Comparison of ENCODE assay signal across 23 cellular contexts in genomic region chr7:122311719-122312118, GRCh38. TPM values are rescaled to one million over a fixed set of nuclear protein-coding genes. Genes with fewer than 3 reads are reported as not detected.
A peak's percentile ranks its signal among the peaks of the same experiment; 100 is the strongest.
DNase-seq lines count a peak whose midpoint lies in the region; ATAC-seq and TF ChIP-seq lines count a peak whose summit lies in the region.
"Had no signal": no experiment of that assay in that cellular context is flagged by ENCODE, and none has a peak within 500 bp of the region (broad histone marks: within the 10 kb centered on the region; RNA-seq: fewer than 3 reads in every experiment).

No MANE protein-coding gene starts in this region.

- whole genome bisulfite sequencing in stomach, 5 donors, result 5 to 9% (median 7%) methylated on average over 31 of the region's 31 CpGs

- no peak for TF ChIP-seq POLR2A in stomach (IDR thresholded peaks at IDR 0.05)
- no peak for TF ChIP-seq POLR2A in Peyer's patch (IDR thresholded peaks at IDR 0.05)

- TF ChIP-seq EP300 in stomach (IDR thresholded peaks at IDR 0.05), result no peak

- H3K9ac ChIP-seq in iPS-20b (ENCODE audit: low read depth, low read length), result no peak overlapping the region; the same call in 1 of the 2 replicates
- H3K9ac ChIP-seq: BLaER1 had no signal

- no peak overlapping the region for H3K27ac ChIP-seq in left ventricle myocardium inferior (replicated peaks)
- H3K27ac ChIP-seq in iPS-20b (ENCODE audit: low read length), result no peak overlapping the region
- no peak overlapping the region for H3K27ac ChIP-seq in stomach
- no peak overlapping the region for H3K27ac ChIP-seq in Peyer's patch
- H3K27ac ChIP-seq: BLaER1, epithelial cell of prostate, gastroesophageal sphincter, neutrophil had no signal

- intact Hi-C loops in left ventricle myocardium inferior (cut with micrococcal nuclease), result no loop called here
- intact Hi-C loops in left cardiac atrium (cut with DNase I), result no loop called here
- intact Hi-C loops in stomach (cut with DNase I; ENCODE audit: low total_unique reads), result no loop called here

- ATAC-seq in left cardiac atrium (no peak), GM21576 (IDR thresholded peaks at IDR 0.05; ENCODE audit: unreplicated experiment) (no peak), HG02884 (IDR thresholded peaks at IDR 0.05; ENCODE audit: unreplicated experiment) (no peak)
- ATAC-seq: gastroesophageal sphincter, sciatic nerve had no signal

- H3K36me3 ChIP-seq in left ventricle myocardium inferior (no peaks in the 10 kb centered on the region), iPS-20b (ENCODE audit: insufficient read depth, low read depth, low read length) (no peaks in the 10 kb centered on the region), stomach (no peaks in the 10 kb centered on the region), Peyer's patch (no peaks in the 10 kb centered on the region)
- H3K36me3 ChIP-seq: BLaER1, gastroesophageal sphincter, neutrophil had no signal

- H3K27me3 ChIP-seq in left ventricle myocardium inferior (ENCODE audit: low read depth) (peaks cover 100% of the 10 kb centered on the region), iPS-20b (ENCODE audit: insufficient read depth, low read length) (peaks cover 100% of the 10 kb centered on the region), stomach (peaks cover 36 to 100% (median 97%) of the 10 kb centered on the region in 3 donors), Peyer's patch (peaks cover 0 to 66% of the 10 kb centered on the region in 2 donors)
- H3K27me3 ChIP-seq: BLaER1 had no signal

- peak overlapping the region; percentile 39 for H3K4me3 ChIP-seq in left ventricle myocardium inferior
- peak overlapping the region; percentile 67 for H3K4me3 ChIP-seq in iPS-20b (ENCODE audit: low read length)
- peak overlapping the region in 3 of 4 donors; percentile 7 to 39 (median 20) for H3K4me3 ChIP-seq in stomach
- H3K4me3 ChIP-seq in Peyer's patch, result no peak overlapping the region
- H3K4me3 ChIP-seq: BLaER1 had no signal

- H3K9me3 ChIP-seq in left ventricle myocardium inferior (replicated peaks), result no peaks in the 10 kb centered on the region
- H3K9me3 ChIP-seq in iPS-20b (ENCODE audit: insufficient read depth, low read depth, low read length), result no peaks in the 10 kb centered on the region
- H3K9me3 ChIP-seq in stomach, result peaks cover 0 to 7% (median 0%) of the 10 kb centered on the region in 4 donors
- no peaks in the 10 kb centered on the region for H3K9me3 ChIP-seq in Peyer's patch
- H3K9me3 ChIP-seq: neutrophil had no signal

- no peak for TF ChIP-seq CTCF in left ventricle myocardium inferior (IDR thresholded peaks at IDR 0.05; ENCODE audit: borderline replicate concordance)
- TF ChIP-seq CTCF in stomach (IDR thresholded peaks at IDR 0.05), result no peak
- no peak for TF ChIP-seq CTCF in Peyer's patch (IDR thresholded peaks at IDR 0.05)

- H3K4me1 ChIP-seq in left ventricle myocardium inferior (peaks cover 43% of the 10 kb centered on the region), iPS-20b (ENCODE audit: insufficient read depth, low read length) (peaks cover 37% of the 10 kb centered on the region), stomach (peaks cover 14 to 50% (median 34%) of the 10 kb centered on the region in 4 donors), Peyer's patch (peaks cover 0 to 18% (median 0%) of the 10 kb centered on the region in 4 donors)
- H3K4me1 ChIP-seq: BLaER1 had no signal

- DNase-seq in left ventricle myocardium inferior, result no peak
- no peak for DNase-seq in left cardiac atrium
- peak; percentile 34 for DNase-seq in dermis blood vessel endothelial cell
- DNase-seq in stomach, result no peak
- no peak for DNase-seq in Peyer's patch
- DNase-seq: activated CD4-positive, alpha-beta T cell treated with anti-CD3 and anti-CD28 coated beads, Interleukin-2, amount 10 ng/mL, durations not matched to agents 7 days and 5 days; activated naive CD4-positive, alpha-beta T cell; anterior cingulate cortex; IMR-90; MV-4-11; NCI-H187 treated with DMSO at 0.1 percent for 48 hours; NCI-H446 treated with DMSO at 0.1 percent for 48 hours; NK-92 treated with Interleukin-12 subunit alpha and Interleukin-12 subunit beta, amount 100 ng/mL, for 24 hours; RPMI8226; stimulated activated naive CD4-positive, alpha-beta T cell treated with Interleukin-2 at 50 U/mL for 16 hours had no signal

RNA-seq across cellular contexts. Expression of gene FEZF1, which starts 7.2 kb away (rescaled TPM):
- total RNA-seq in left ventricle myocardium inferior (not detected), left cardiac atrium (not detected), dermis blood vessel endothelial cell (not detected in 2 replicates), stomach (not detected), Peyer's patch (not detected)
- not detected for polyA plus RNA-seq in stomach
- total RNA-seq: activated CD4-positive, alpha-beta T cell treated with anti-CD3 and anti-CD28 coated beads, Interleukin-2, amount 10 ng/mL, durations not matched to agents 7 days and 5 days; gastroesophageal sphincter; IMR-90; sciatic nerve had no signal
- polyA plus RNA-seq: IMR-90 had no signal

Comparison
In these comparisons a context has a peak if more than half of its experiments do, and no peak if none do; other contexts are left out.
1. H3K4me3 ChIP-seq: peak in left ventricle myocardium inferior (single experiment), iPS-20b (single experiment) and stomach (3 of 4); none in Peyer's patch (0 of 4).